8 cellular contexts compared by ENCODE assay signal in genomic region chr4:184282251-184282713, GRCh38.
DNase-seq lines count a peak whose midpoint lies in the region; ATAC-seq, FAIRE-seq and TF ChIP-seq lines count a peak whose summit lies in the region.

No MANE protein-coding gene starts in this region.

- H3K36me3 ChIP-seq in keratinocyte (ENCODE audit: control insufficient read depth in 2 of 2, extremely low read depth in 1 of 2, insufficient read depth in 2 of 2, low read length in 2 of 2), result no peaks in the 10 kb centered on the region
- H3K36me3 ChIP-seq in tibial nerve, result no peaks in the 10 kb centered on the region

- no peak for TF ChIP-seq EP300 in tibial nerve (IDR thresholded peaks at IDR 0.05)

- FAIRE-seq in keratinocyte (lab: Jason Lieb, UNC), result peak; percentile 90

- intact Hi-C loops in Right ventricle myocardium inferior (cut with DNase I) (loop anchor here (5.0 kb wide), 1 partner anchor 60 kb away; no protein-coding TSS in a partner anchor), cardiac septum (cut with DNase I) (loop anchor here (5.0 to 10.0 kb wide), 3 partner anchors 60 to 363 kb away; partner anchors contain the start of genes CASP3 and PRIMPOL)

- peak; percentile 64 to 70 (median 65) for TF ChIP-seq CTCF in keratinocyte (optimal IDR thresholded peaks at IDR 0.05 in 1 of 3, IDR thresholded peaks at IDR 0.05 in 1 of 3, conservative IDR thresholded peaks at IDR 0.05 in 1 of 3; ENCODE audit: extremely low read depth in 1 of 3, insufficient read depth in 2 of 3, low read length in 3 of 3)
- TF ChIP-seq CTCF in tibial nerve (IDR thresholded peaks at IDR 0.05), result peak in 1 of 5 experiments; percentile 6

- H3K4me2 ChIP-seq in keratinocyte (ENCODE audit: control insufficient read depth, extremely low read depth, insufficient read depth, low read depth, low read length), result peak overlapping the region; percentile 46

- no peak overlapping the region for H3K9ac ChIP-seq in keratinocyte (ENCODE audit: control insufficient read depth, extremely low read depth, insufficient read depth, low read length)

- DNase-seq in Right ventricle myocardium inferior (ENCODE audit: missing footprints) (peak; percentile 55), cardiac septum (ENCODE audit: low spot score) (no peak), HPDE6-E6E7 (ENCODE audit: extremely low spot score) (peak; percentile 88), activated T-cell treated with anti-CD3 and anti-CD28 coated beads for 48 hours (ENCODE audit: low read depth) (peak; percentile 59), keratinocyte (ENCODE audit: low read depth, low spot score) (no peak), tibial nerve (ENCODE audit: low spot score in 2 of 2) (peak in 1 of 2 donors; percentile 4), cerebellum (ENCODE audit: low spot score) (no peak), NOMO-1 (lab: John Stamatoyannopoulos, UW; ENCODE audit: unreplicated experiment in 2 of 2) (no peak)

- peaks cover 13% of the 10 kb centered on the region for H3K4me1 ChIP-seq in keratinocyte (ENCODE audit: control insufficient read depth, extremely low read depth, insufficient read depth, low read length)
- peaks cover 0 to 44% (median 10%) of the 10 kb centered on the region in 4 donors for H3K4me1 ChIP-seq in tibial nerve

- H4K20me1 ChIP-seq in keratinocyte (ENCODE audit: control insufficient read depth, extremely low read depth, insufficient read depth, low read length), result no peaks in the 10 kb centered on the region

- dilution Hi-C loops in keratinocyte (cut with MboI; ENCODE audit: extremely low pct_ligation_motif_present, low sequenced_read_pairs), result no loop called here

- no peak for ATAC-seq in Right ventricle myocardium inferior

- H3K27ac ChIP-seq in keratinocyte (ENCODE audit: control insufficient read depth, insufficient read depth, low read length) (no peak overlapping the region), tibial nerve (peak overlapping the region in 3 of 4 donors; percentile 4 to 32 (median 26))

- H3K9me1 ChIP-seq in keratinocyte (ENCODE audit: control insufficient read depth, extremely low read depth, insufficient read depth, low read length), result no peaks in the 10 kb centered on the region

- no peak overlapping the region for H3K4me3 ChIP-seq in keratinocyte (ENCODE audit: control insufficient read depth in 2 of 3, extremely low read depth in 1 of 3, insufficient read depth in 2 of 3, low read depth in 1 of 3, low read length in 3 of 3)
- no peak overlapping the region for H3K4me3 ChIP-seq in tibial nerve

- H3K79me2 ChIP-seq in keratinocyte (ENCODE audit: control insufficient read depth, insufficient read depth, low read length), result no peaks in the 10 kb centered on the region

- H3K27me3 ChIP-seq in keratinocyte (ENCODE audit: control insufficient read depth, extremely low read depth, insufficient read depth, low read length) (no peaks in the 10 kb centered on the region), tibial nerve (no peaks in the 10 kb centered on the region)

- H2AFZ ChIP-seq in keratinocyte (ENCODE audit: control insufficient read depth, low read length), result peak overlapping the region; percentile 69

- H3K9me3 ChIP-seq in keratinocyte (ENCODE audit: control insufficient read depth, low read depth, low read length) (no peaks in the 10 kb centered on the region), tibial nerve (no peaks in the 10 kb centered on the region)

- WGBS in tibial nerve, 2 donors, result 56 to 65% methylated on average over 8 of the region's 8 CpGs

- no peak for TF ChIP-seq POLR2A in tibial nerve (IDR thresholded peaks at IDR 0.05)

Comparison
In these comparisons a context has a peak if more than half of its experiments do, and no peak if none do; other contexts are left out.
1. DNase-seq: peak in Right ventricle myocardium inferior (single experiment), HPDE6-E6E7 (single experiment) and activated T-cell treated with anti-CD3 and anti-CD28 coated beads for 48 hours (single experiment); none in cardiac septum (single experiment), keratinocyte (single experiment), cerebellum (single experiment) and NOMO-1 (0 of 2).